16 cellular contexts compared by ENCODE assay signal in genomic region chr6:1461736-1462135, GRCh38.
DNase-seq lines count a peak whose midpoint lies in the region; ATAC-seq, FAIRE-seq and TF ChIP-seq lines count a peak whose summit lies in the region.
"Had no signal": no experiment of that assay in that cellular context is flagged by ENCODE, and none has a peak within 500 bp of the region (broad histone marks: within the 10 kb centered on the region; RNA-seq: fewer than 3 reads in every experiment).

No MANE protein-coding gene starts in this region.

- POLR2A ChIA-PET in PC-9 (lab: Charles Lee; ENCODE audit: unreplicated experiment) (no interaction called here), GM12878 (lab: Charles Lee) (interaction anchor here (0.6 to 1.3 kb wide), 4 partner anchors 9 to 1901 kb away, joined by 3 to 5 read pairs (median 3); no protein-coding TSS in a partner anchor)
- POLR2A ChIA-PET in activated CD4-positive, alpha-beta memory T cell treated with anti-CD3 and anti-CD28 coated beads for 36 hours (lab: Charles Lee): no interaction called here

- H3K9ac ChIP-seq in GM23248 (no peak overlapping the region), GM12878 (ENCODE audit: control insufficient read depth, insufficient read depth, low read length) (no peak overlapping the region), mesenchymal stem cell (ENCODE audit: low read length) (no peak overlapping the region)
- H3K9ac ChIP-seq: BLaER1 treated with 17β-estradiol and CSF1 and Interleukin-3, amounts not matched to agents 10 nM and 100 nM had no signal

- H3K18ac ChIP-seq in mesenchymal stem cell (ENCODE audit: low read depth in 1 of 2, low read length in 2 of 2): no peak overlapping the region

- BruUV-seq in PC-9 (replicated peaks; lab: Mats Ljungman, UMichigan): no TSS peak
- BruUV-seq in GM12878 (replicated peaks; lab: Mats Ljungman, UMichigan): no TSS peak

- in situ Hi-C loops in GM23248 (cut with MboI) (no loop called here), GM12878 (cut with MboI) (no loop called here)

- no peaks in the 10 kb centered on the region for H3K9me2 ChIP-seq in GM23248 (ENCODE audit: insufficient read depth)
- H3K9me2 ChIP-seq in PC-9 (ENCODE audit: insufficient read depth): no peaks in the 10 kb centered on the region

- no peak overlapping the region for H3K4me3 ChIP-seq in GM23248
- no peak overlapping the region for H3K4me3 ChIP-seq in PC-9
- H3K4me3 ChIP-seq in GM12878: no peak overlapping the region
- H3K4me3 ChIP-seq in left lung: no peak overlapping the region
- H3K4me3 ChIP-seq in mesenchymal stem cell (ENCODE audit: insufficient read depth in 1 of 2, low read depth in 1 of 2, low read length in 2 of 2): no peak overlapping the region
- no peak overlapping the region for H3K4me3 ChIP-seq in aorta (ENCODE audit: low read length in 2 of 2)
- H3K4me3 ChIP-seq: BLaER1 treated with 17β-estradiol and CSF1 and Interleukin-3, amounts not matched to agents 10 nM and 100 nM; GM23338 had no signal

- H4K8ac ChIP-seq in mesenchymal stem cell (ENCODE audit: low read length): no peak overlapping the region

- no peak overlapping the region for H3K4me3 Mint-ChIP-seq in activated CD4-positive, alpha-beta memory T cell treated with anti-CD3 and anti-CD28 coated beads for 36 hours
- H3K4me3 Mint-ChIP-seq: CD4-positive, CD25-positive, alpha-beta regulatory T cell; GM23338; H9 had no signal

- no peak for TF ChIP-seq POLR2A in GM12878 (IDR thresholded peaks at IDR 0.05; ENCODE audit: low read depth, low read length)

- H3K4me1 Mint-ChIP-seq in activated CD4-positive, alpha-beta memory T cell treated with anti-CD3 and anti-CD28 coated beads for 36 hours (ENCODE audit: low read depth): no peaks in the 10 kb centered on the region
- H3K4me1 Mint-ChIP-seq: CD4-positive, CD25-positive, alpha-beta regulatory T cell had no signal

- H3K4me1 ChIP-seq in GM23248 (ENCODE audit: insufficient read depth) (peaks cover 15% of the 10 kb centered on the region), PC-9 (replicated peaks; ENCODE audit: insufficient read depth) (peaks cover 10% of the 10 kb centered on the region), GM12878 (ENCODE audit: control insufficient read depth, insufficient read depth, low read length) (peaks cover 4% of the 10 kb centered on the region; the same call in 1 of the 2 replicates), left lung (no peaks in the 10 kb centered on the region), mesenchymal stem cell (ENCODE audit: control insufficient read depth, insufficient read depth, low read depth, low read length) (no peaks in the 10 kb centered on the region), aorta (ENCODE audit: control insufficient read depth in 1 of 2, insufficient read depth in 2 of 2, low read length in 2 of 2) (no peaks in the 10 kb centered on the region)
- H3K4me1 ChIP-seq: BLaER1 treated with 17β-estradiol and CSF1 and Interleukin-3, amounts not matched to agents 10 nM and 100 nM had no signal

- H3K79me2 ChIP-seq in GM23248 (ENCODE audit: insufficient read depth) (no peaks in the 10 kb centered on the region), PC-9 (ENCODE audit: low read depth) (no peaks in the 10 kb centered on the region), GM12878 (ENCODE audit: control insufficient read depth, insufficient read depth, low read length) (no peaks in the 10 kb centered on the region)

- WGBS in GM23248 (ENCODE audit: low coverage in 1 of 2, low lambda C conversion rate in 2 of 2, missing lambda C conversion rate in 2 of 2), 2 experiments: 91 to 97% methylated on average over 3 of the region's 3 CpGs
- WGBS in GM12878 (ENCODE audit: insufficient coverage, insufficient replicate concordance, low lambda C conversion rate, missing lambda C conversion rate): 46% methylated on average over 3 of the region's 3 CpGs
- 89% methylated on average over 1 of the region's 3 CpGs for WGBS in mesenchymal stem cell
- 90 to 91% methylated on average over 3 of the region's 3 CpGs for WGBS in aorta, 2 donors

- no peak overlapping the region for H2BK120ac ChIP-seq in mesenchymal stem cell (ENCODE audit: low read depth, low read length)

- H3K27me3 ChIP-seq in GM23248 (replicated peaks; ENCODE audit: insufficient read depth): no peaks in the 10 kb centered on the region
- H3K27me3 ChIP-seq in PC-9 (ENCODE audit: insufficient read depth, low read depth): no peaks in the 10 kb centered on the region
- no peaks in the 10 kb centered on the region for H3K27me3 ChIP-seq in GM12878 (replicated peaks in 1 of 2; ENCODE audit: control insufficient read depth in 2 of 2, insufficient read depth in 2 of 2, low read length in 1 of 2)
- H3K27me3 ChIP-seq in left lung: peaks cover 0 to 3% of the 10 kb centered on the region in 2 donors
- H3K27me3 ChIP-seq in mesenchymal stem cell (ENCODE audit: control insufficient read depth in 1 of 2, insufficient read depth in 1 of 2, low read length in 2 of 2): no peaks in the 10 kb centered on the region
- no peaks in the 10 kb centered on the region for H3K27me3 ChIP-seq in aorta (ENCODE audit: control insufficient read depth in 1 of 2, insufficient read depth in 2 of 2, low read length in 1 of 2)
- H3K27me3 ChIP-seq: BLaER1 treated with 17β-estradiol and CSF1 and Interleukin-3, amounts not matched to agents 10 nM and 100 nM had no signal

- ATAC-seq in GM12878 (no peak; the same call in 2 of the 3 replicates), left lung (peak; percentile 55), aorta (ENCODE audit: low FRiP score) (no peak)
- ATAC-seq: GM23338, HepG2 had no signal

- no peak overlapping the region for H3K27ac Mint-ChIP-seq in activated CD4-positive, alpha-beta memory T cell treated with anti-CD3 and anti-CD28 coated beads for 36 hours
- H3K27ac Mint-ChIP-seq: CD4-positive, CD25-positive, alpha-beta regulatory T cell; GM23338; H9 had no signal

- TF ChIP-seq CTCF in PC-9 (conservative IDR thresholded peaks at IDR 0.05) (no peak), GM12878 (IDR thresholded peaks at IDR 0.05 in 2 of 3, conservative IDR thresholded peaks at IDR 0.05 in 1 of 3; ENCODE audit: control insufficient read depth in 2 of 3, extremely low read depth in 1 of 3, insufficient read depth in 1 of 3, low read depth in 3 of 3, low read length in 3 of 3) (no peak), left lung (IDR thresholded peaks at IDR 0.05) (no peak)

- no peak overlapping the region for H2AK5ac ChIP-seq in mesenchymal stem cell (ENCODE audit: low read length, severe bottlenecking)

- peak overlapping the region; percentile 20; the same call in 1 of the 2 replicates for H3K27ac ChIP-seq in GM23248
- H3K27ac ChIP-seq in PC-9: peak overlapping the region; percentile 36
- peak overlapping the region; percentile 11; the same call in 1 of the 2 replicates for H3K27ac ChIP-seq in GM12878 (ENCODE audit: control insufficient read depth, insufficient read depth)
- H3K27ac ChIP-seq in left lung: peak overlapping the region; percentile 13 to 18
- H3K27ac ChIP-seq in mesenchymal stem cell (ENCODE audit: low read length, poor library complexity, severe bottlenecking): no peak overlapping the region
- H3K27ac ChIP-seq in aorta (ENCODE audit: low read depth in 1 of 2, low read length in 2 of 2): no peak overlapping the region
- H3K27ac ChIP-seq: BLaER1 treated with 17β-estradiol and CSF1 and Interleukin-3, amounts not matched to agents 10 nM and 100 nM had no signal

- no peaks in the 10 kb centered on the region for H3K36me3 Mint-ChIP-seq in activated CD4-positive, alpha-beta memory T cell treated with anti-CD3 and anti-CD28 coated beads for 36 hours
- H3K36me3 Mint-ChIP-seq: CD4-positive, CD25-positive, alpha-beta regulatory T cell had no signal

- no peak overlapping the region for H3K4ac ChIP-seq in mesenchymal stem cell (ENCODE audit: low read depth in 1 of 2, low read length in 2 of 2)

- DNase-seq in GM23248 (peak; percentile 9), PC-9 (no peak), GM12878 (ENCODE audit: low read depth, low spot score) (no peak), left lung (no peak), mesenchymal stem cell (no peak), aorta (no peak), putamen (ENCODE audit: low spot score) (no peak)
- no peak for DNase-seq in activated CD4-positive, alpha-beta memory T cell treated with anti-CD3 and anti-CD28 coated beads for 36 hours
- DNase-seq: CD4-positive, CD25-positive, alpha-beta regulatory T cell; DMS53; GF-D8; H9 had no signal

- RAD21 ChIA-PET in GM12878 (lab: Charles Lee; ENCODE audit: unreplicated experiment): interaction anchor here (1.0 to 2.1 kb wide), 3 partner anchors 9 to 25 kb away, joined by 3 to 12 read pairs (median 5); no protein-coding TSS in a partner anchor

- peaks cover 24% of the 10 kb centered on the region for H3F3A ChIP-seq in GM23248 (ENCODE audit: insufficient read depth)
- H3F3A ChIP-seq in PC-9 (ENCODE audit: insufficient read depth, low read depth): peaks cover 5% of the 10 kb centered on the region; the same call in 1 of the 2 replicates

- CTCF ChIA-PET in PC-9 (lab: Charles Lee): interaction anchor here (0.6 kb wide), 1 partner anchor 22 kb away, joined by 5 read pairs; no protein-coding TSS in a partner anchor
- CTCF ChIA-PET in GM12878 (lab: Yijun Ruan, JAX): interaction anchor here (1.2 to 2.5 kb wide), 7 partner anchors 9 to 39 kb away, joined by 3 to 17 read pairs (median 4); no protein-coding TSS in a partner anchor
- CTCF ChIA-PET in activated CD4-positive, alpha-beta memory T cell treated with anti-CD3 and anti-CD28 coated beads for 36 hours (lab: Charles Lee): no interaction called here

- no peaks in the 10 kb centered on the region for H3K36me3 ChIP-seq in GM23248 (ENCODE audit: low read depth)
- no peaks in the 10 kb centered on the region for H3K36me3 ChIP-seq in PC-9 (ENCODE audit: low read depth)
- no peaks in the 10 kb centered on the region for H3K36me3 ChIP-seq in GM12878 (ENCODE audit: control insufficient read depth in 2 of 2, insufficient read depth in 2 of 2, low read length in 1 of 2)
- H3K36me3 ChIP-seq in left lung: no peaks in the 10 kb centered on the region
- H3K36me3 ChIP-seq in mesenchymal stem cell (ENCODE audit: control insufficient read depth in 1 of 2, insufficient read depth in 2 of 2, low read depth in 1 of 2, low read length in 2 of 2): no peaks in the 10 kb centered on the region
- H3K36me3 ChIP-seq in aorta (ENCODE audit: control insufficient read depth in 1 of 2, insufficient read depth in 2 of 2, low read length in 1 of 2): no peaks in the 10 kb centered on the region
- H3K36me3 ChIP-seq: BLaER1 treated with 17β-estradiol and CSF1 and Interleukin-3, amounts not matched to agents 10 nM and 100 nM had no signal

- SMC1A ChIA-PET in GM12878 (lab: Charles Lee; ENCODE audit: uncharacterized antibody, unreplicated experiment): interaction anchor here (1.2 to 3.8 kb wide), 3 partner anchors 9 to 25 kb away, joined by 3 to 21 read pairs (median 3); no protein-coding TSS in a partner anchor

- H2BK12ac ChIP-seq in mesenchymal stem cell (ENCODE audit: low read length in 2 of 2): no peak overlapping the region

- TF ChIP-seq RAD21 in GM12878 (IDR thresholded peaks at IDR 0.05; ENCODE audit: insufficient read depth, low read depth, low read length): no peak

- H3K4me2 ChIP-seq in GM23248 (ENCODE audit: unreplicated experiment) (no peak overlapping the region), PC-9 (no peak overlapping the region), GM12878 (ENCODE audit: control insufficient read depth, insufficient read depth) (peak overlapping the region; percentile 13; the same call in 1 of the 2 replicates), mesenchymal stem cell (ENCODE audit: low read length, poor library complexity, severe bottlenecking) (no peak overlapping the region)
- H3K4me2 ChIP-seq: BLaER1 treated with 17β-estradiol and CSF1 and Interleukin-3, amounts not matched to agents 10 nM and 100 nM; GM23338 had no signal

- H4K91ac ChIP-seq in mesenchymal stem cell (ENCODE audit: low read length): no peak overlapping the region

- no peaks in the 10 kb centered on the region for H3K79me1 ChIP-seq in mesenchymal stem cell (replicated peaks; ENCODE audit: low read length, poor library complexity, severe bottlenecking)

- peak; percentile 31 for FAIRE-seq in GM12878 (lab: Jason Lieb, UNC)
- FAIRE-seq: HepG2, HTR-8/SVneo had no signal

- H2AFZ ChIP-seq in GM23248 (no peak overlapping the region), PC-9 (no peak overlapping the region), GM12878 (ENCODE audit: control insufficient read depth, low read depth, low read length) (peak overlapping the region; percentile 3; the same call in 1 of the 2 replicates), mesenchymal stem cell (ENCODE audit: low read depth, low read length) (no peak overlapping the region)
- H2AFZ ChIP-seq: GM23338 had no signal

- H3K9me3 ChIP-seq in GM23248 (ENCODE audit: low read depth) (no peaks in the 10 kb centered on the region), PC-9 (ENCODE audit: insufficient read depth, low read depth) (no peaks in the 10 kb centered on the region), GM12878 (replicated peaks; ENCODE audit: control insufficient read depth, insufficient read depth, low read length) (no peaks in the 10 kb centered on the region; the same call in 1 of the 3 replicates), left lung (no peaks in the 10 kb centered on the region), mesenchymal stem cell (ENCODE audit: control insufficient read depth, low read length) (no peaks in the 10 kb centered on the region), aorta (ENCODE audit: control insufficient read depth, low read length) (no peaks in the 10 kb centered on the region)

- H3K23ac ChIP-seq in mesenchymal stem cell (ENCODE audit: low read length in 2 of 2): no peak overlapping the region

- no peaks in the 10 kb centered on the region for H4K20me1 ChIP-seq in GM23248 (ENCODE audit: insufficient read depth)
- no peaks in the 10 kb centered on the region for H4K20me1 ChIP-seq in PC-9 (ENCODE audit: insufficient read depth)
- no peaks in the 10 kb centered on the region for H4K20me1 ChIP-seq in GM12878 (ENCODE audit: control insufficient read depth, insufficient read depth)
- H4K20me1 ChIP-seq: BLaER1 treated with 17β-estradiol and CSF1 and Interleukin-3, amounts not matched to agents 10 nM and 100 nM had no signal

- no peak for TF ChIP-seq EP300 in GM12878 (IDR thresholded peaks at IDR 0.05; ENCODE audit: borderline replicate concordance in 1 of 2, control insufficient read depth in 1 of 2, low read depth in 2 of 2, low read length in 2 of 2)

- H3K14ac ChIP-seq in mesenchymal stem cell (ENCODE audit: low read length in 2 of 2): no peak overlapping the region

- no peak overlapping the region for H2BK15ac ChIP-seq in mesenchymal stem cell (ENCODE audit: low read depth, poor library complexity, severe bottlenecking)

- no peak overlapping the region for H2BK5ac ChIP-seq in mesenchymal stem cell (ENCODE audit: low read depth, low read length, poor library complexity, severe bottlenecking)

- H3K27me3 Mint-ChIP-seq in activated CD4-positive, alpha-beta memory T cell treated with anti-CD3 and anti-CD28 coated beads for 36 hours: peaks cover 13% of the 10 kb centered on the region

- intact Hi-C loops in PC-9 (cut with micrococcal nuclease; ENCODE audit: unreplicated experiment): no loop called here
- intact Hi-C loops in GM12878 (cut with micrococcal nuclease; ENCODE audit: unreplicated experiment): no loop called here
- intact Hi-C loops in left lung (cut with DNase I): no loop called here
- intact Hi-C loops in activated CD4-positive, alpha-beta memory T cell treated with anti-CD3 and anti-CD28 coated beads for 36 hours (cut with micrococcal nuclease): no loop called here
- intact Hi-C loops in aorta (cut with DNase I): no loop called here

- no peaks in the 10 kb centered on the region for H3K9me3 Mint-ChIP-seq in activated CD4-positive, alpha-beta memory T cell treated with anti-CD3 and anti-CD28 coated beads for 36 hours
- H3K9me3 Mint-ChIP-seq: H9 had no signal

Comparison
In these comparisons a context has a peak if more than half of its experiments do, and no peak if none do; other contexts are left out.
1. H3K27ac ChIP-seq: peak in GM23248 (single experiment), PC-9 (single experiment), GM12878 (single experiment) and left lung (2 of 2); none in mesenchymal stem cell (single experiment) and aorta (0 of 2).